Comparison of ENCODE assay signal across 8 cellular contexts in genomic region chr14:93103392-93104080, GRCh38. TPM values are rescaled to one million over a fixed set of nuclear protein-coding genes. Genes with fewer than 3 reads are reported as not detected.
A peak's percentile ranks its signal among the peaks of the same experiment; 100 is the strongest.
DNase-seq lines count a peak whose midpoint lies in the region; ATAC-seq and TF ChIP-seq lines count a peak whose summit lies in the region.

No MANE protein-coding gene starts in this region.

- ATAC-seq in GM18505 (IDR thresholded peaks at IDR 0.05; ENCODE audit: unreplicated experiment) (peak; percentile 88), lower lobe of right lung (peak; percentile 83 to 85)

- H3K4me1 ChIP-seq in HEK293 (ENCODE audit: control insufficient read depth, insufficient read depth, low read length), result peaks cover 3% of the 10 kb centered on the region; the same call in 1 of the 2 replicates
- H3K4me1 ChIP-seq in lower lobe of right lung, result peaks cover 58% of the 10 kb centered on the region
- no peaks in the 10 kb centered on the region; the same call in 1 of the 2 replicates for H3K4me1 ChIP-seq in SJCRH30

- intact Hi-C loops in lower lobe of right lung (cut with DNase I), result no loop called here

- POLR2A ChIA-PET in HEK293 (lab: Yijun Ruan, JAX), result interaction anchor here (1.1 kb wide), 1 partner anchor 10 kb away, joined by 6 read pairs; no protein-coding TSS in a partner anchor

- H3K4me3 ChIP-seq in HEK293 (ENCODE audit: low read depth, low read length) (no peak overlapping the region), NB4 (ENCODE audit: low read depth, low read length) (peak overlapping the region; percentile 32), lower lobe of right lung (peak overlapping the region; percentile 29), SJCRH30 (no peak overlapping the region)

- H3K36me3 ChIP-seq in HEK293 (ENCODE audit: control insufficient read depth in 2 of 2, insufficient read depth in 1 of 2, low read length in 2 of 2) (no peaks in the 10 kb centered on the region), lower lobe of right lung (no peaks in the 10 kb centered on the region), SJCRH30 (no peaks in the 10 kb centered on the region)

- TF ChIP-seq CTCF in HEK293 (tag by site-specific recombination; IDR thresholded peaks at IDR 0.05) (no peak), NB4 (IDR thresholded peaks at IDR 0.05; ENCODE audit: low read depth, low read length) (no peak), lower lobe of right lung (IDR thresholded peaks at IDR 0.05) (no peak)

- H3K9me3 ChIP-seq in HEK293 (ENCODE audit: control insufficient read depth, insufficient read depth, low read depth, low read length), result no peaks in the 10 kb centered on the region
- no peaks in the 10 kb centered on the region for H3K9me3 ChIP-seq in lower lobe of right lung
- no peaks in the 10 kb centered on the region for H3K9me3 ChIP-seq in SJCRH30 (replicated peaks)

- TF ChIP-seq POLR2A in GM18505 (IDR thresholded peaks at IDR 0.05; ENCODE audit: borderline replicate concordance, extremely low read depth, insufficient read depth, insufficient read length) (no peak), NB4 (IDR thresholded peaks at IDR 0.05; ENCODE audit: extremely low read depth, insufficient read length) (no peak)

- CTCF ChIA-PET in HEK293 (lab: Yijun Ruan, JAX), result interaction anchor here (0.6 to 2.7 kb wide), 4 partner anchors 10 to 199 kb away, joined by 3 to 21 read pairs (median 10); no protein-coding TSS in a partner anchor

- H3K27ac ChIP-seq in HEK293 (ENCODE audit: extremely low read depth, low read depth, low read length), result no peak overlapping the region
- H3K27ac ChIP-seq in lower lobe of right lung, result peak overlapping the region; percentile 73
- no peak overlapping the region for H3K27ac ChIP-seq in SJCRH30

- H3K27me3 ChIP-seq in lower lobe of right lung (ENCODE audit: low read depth), result no peaks in the 10 kb centered on the region
- no peaks in the 10 kb centered on the region for H3K27me3 ChIP-seq in SJCRH30

- DNase-seq in NB4 (ENCODE audit: low read depth) (peak; percentile 88), activated T-cell treated with anti-CD3 and anti-CD28 coated beads for 48 hours (ENCODE audit: low read depth) (peak; percentile 46), lower lobe of right lung (peak; percentile 81), SJCRH30 (no peak), anterior cingulate cortex (lab: John Stamatoyannopoulos, UW) (no peak), DMS79 treated with DMSO at 0.1 percent for 48 hours (lab: John Stamatoyannopoulos, UW) (no peak)

TF ChIP-seq in HEK293, 187 proteins besides CTCF, POLR2A, EP300 and RAD21:
- TF ChIP-seq KLF1 (tag by site-specific recombination; IDR thresholded peaks at IDR 0.05), result peak; percentile 74
- no peak for TF ChIP-seq ZNF155 (tag by site-specific recombination; IDR thresholded peaks at IDR 0.05)

RNA-seq across cellular contexts. Expression of gene ITPK1, which starts 12.2 kb away (rescaled TPM):
- total RNA-seq in lower lobe of right lung, result 129 TPM
- 68.3 and 69.6 TPM in 2 replicates for total RNA-seq in SJCRH30 (2014; rRNA removed; shearing (Covaris generic))

Comparison
In these comparisons a context has a peak if more than half of its experiments do, and no peak if none do; other contexts are left out.
1. H3K4me3 ChIP-seq: peak in NB4 (single experiment) and lower lobe of right lung (single experiment); none in HEK293 (single experiment) and SJCRH30 (single experiment).
2. DNase-seq: peak in NB4 (single experiment), activated T-cell treated with anti-CD3 and anti-CD28 coated beads for 48 hours (single experiment) and lower lobe of right lung (single experiment); none in SJCRH30 (0 of 2), anterior cingulate cortex (0 of 58) and DMS79 treated with DMSO at 0.1 percent for 48 hours (single experiment).